ENCODE assay signal across 9 cellular contexts in genomic region chr7:74002474-74003017, GRCh38. TPM values are rescaled to one million over a fixed set of nuclear protein-coding genes. Genes with fewer than 3 reads are reported as not detected.
A peak's percentile ranks its signal among the peaks of the same experiment; 100 is the strongest.
DNase-seq lines count a peak whose midpoint lies in the region; ATAC-seq and TF ChIP-seq lines count a peak whose summit lies in the region.
"Had no signal": no experiment of that assay in that cellular context is flagged by ENCODE, and none has a peak within 500 bp of the region (broad histone marks: within the 10 kb centered on the region; RNA-seq: fewer than 3 reads in every experiment).

No MANE protein-coding gene starts in this region.

- POLR2A ChIA-PET in activated CD4-positive, alpha-beta T cell treated with anti-CD3 and anti-CD28 coated beads, Interleukin-2, amount 10 ng/mL, durations not matched to agents 7 days and 5 days (lab: Charles Lee): no interaction called here

- CTCF ChIA-PET in activated CD4-positive, alpha-beta T cell treated with anti-CD3 and anti-CD28 coated beads, Interleukin-2, amount 10 ng/mL, durations not matched to agents 7 days and 5 days (lab: Charles Lee): no interaction called here

- H3K4me1 Mint-ChIP-seq in activated CD4-positive, alpha-beta T cell treated with anti-CD3 and anti-CD28 coated beads, Interleukin-2, amount 10 ng/mL, durations not matched to agents 7 days and 5 days: peaks cover 13% of the 10 kb centered on the region

- peak overlapping the region; percentile 7 for H3K4me3 Mint-ChIP-seq in activated CD4-positive, alpha-beta T cell treated with anti-CD3 and anti-CD28 coated beads, Interleukin-2, amount 10 ng/mL, durations not matched to agents 7 days and 5 days
- H3K4me3 Mint-ChIP-seq: CD4-positive, CD25-positive, alpha-beta regulatory T cell had no signal

- no peaks in the 10 kb centered on the region for H3K36me3 Mint-ChIP-seq in activated CD4-positive, alpha-beta T cell treated with anti-CD3 and anti-CD28 coated beads, Interleukin-2, amount 10 ng/mL, durations not matched to agents 7 days and 5 days (ENCODE audit: low read depth)
- H3K36me3 Mint-ChIP-seq: CD4-positive, CD25-positive, alpha-beta regulatory T cell had no signal

- no peaks in the 10 kb centered on the region for H3K27me3 Mint-ChIP-seq in activated CD4-positive, alpha-beta T cell treated with anti-CD3 and anti-CD28 coated beads, Interleukin-2, amount 10 ng/mL, durations not matched to agents 7 days and 5 days

- ATAC-seq in SK-N-SH treated with all-trans-retinoic acid at 6 μM for 48 hours (peak; percentile 93), GM21447 (IDR thresholded peaks at IDR 0.05; ENCODE audit: unreplicated experiment) (no peak)

- no peaks in the 10 kb centered on the region for H3K9me3 Mint-ChIP-seq in activated CD4-positive, alpha-beta T cell treated with anti-CD3 and anti-CD28 coated beads, Interleukin-2, amount 10 ng/mL, durations not matched to agents 7 days and 5 days
- H3K9me3 Mint-ChIP-seq: CD4-positive, CD25-positive, alpha-beta regulatory T cell had no signal

- DNase-seq in activated CD4-positive, alpha-beta T cell treated with anti-CD3 and anti-CD28 coated beads, Interleukin-2, amount 10 ng/mL, durations not matched to agents 7 days and 5 days: peak; percentile 28
- no peak for DNase-seq in activated CD4-positive, alpha-beta T cell treated with anti-CD3 and anti-CD28 coated beads for 4 hours
- peak; percentile 26 for DNase-seq in fibroblast of mammary gland (ENCODE audit: low read depth)
- DNase-seq in stimulated activated CD8-positive, alpha-beta memory T cell treated with anti-CD3 and anti-CD28 coated beads, Interleukin-7, amount 100 ng/mL, for 48 hours (ENCODE audit: extremely low read depth in 1 of 2, low read depth in 1 of 2): peak; percentile 8 to 14
- no peak for DNase-seq in SK-N-DZ (ENCODE audit: low spot score)
- DNase-seq in stimulated activated CD4-positive, alpha-beta T cell treated with anti-CD3 and anti-CD28 coated beads, Interleukin-4, amount 100 ng/mL, for 1 hour: no peak

- H3K27ac Mint-ChIP-seq in activated CD4-positive, alpha-beta T cell treated with anti-CD3 and anti-CD28 coated beads, Interleukin-2, amount 10 ng/mL, durations not matched to agents 7 days and 5 days: peak overlapping the region; percentile 67

- no peak overlapping the region for H3K4me3 ChIP-seq in fibroblast of mammary gland (ENCODE audit: control insufficient read depth, low read depth, low read length)

- no peak for TF ChIP-seq CTCF in fibroblast of mammary gland (conservative IDR thresholded peaks at IDR 0.05; ENCODE audit: control insufficient read depth, insufficient read depth, low read depth, low read length)

TF ChIP-seq in SK-N-SH treated with all-trans-retinoic acid at 6 μM for 48 hours, 23 proteins besides CTCF, POLR2A, EP300 and RAD21 (continues in another document):
- no peak; the same call in 1 of the 2 replicates for TF ChIP-seq GLIS3 (CRISPR knock-in tag; IDR thresholded peaks at IDR 0.05)
- no peak for TF ChIP-seq TOX (CRISPR knock-in tag; IDR thresholded peaks at IDR 0.05; ENCODE audit: borderline replicate concordance)
- TF ChIP-seq ARNTL (CRISPR knock-in tag; IDR thresholded peaks at IDR 0.05; ENCODE audit: borderline replicate concordance, low read depth): no peak
- TF ChIP-seq, protein P1, sequence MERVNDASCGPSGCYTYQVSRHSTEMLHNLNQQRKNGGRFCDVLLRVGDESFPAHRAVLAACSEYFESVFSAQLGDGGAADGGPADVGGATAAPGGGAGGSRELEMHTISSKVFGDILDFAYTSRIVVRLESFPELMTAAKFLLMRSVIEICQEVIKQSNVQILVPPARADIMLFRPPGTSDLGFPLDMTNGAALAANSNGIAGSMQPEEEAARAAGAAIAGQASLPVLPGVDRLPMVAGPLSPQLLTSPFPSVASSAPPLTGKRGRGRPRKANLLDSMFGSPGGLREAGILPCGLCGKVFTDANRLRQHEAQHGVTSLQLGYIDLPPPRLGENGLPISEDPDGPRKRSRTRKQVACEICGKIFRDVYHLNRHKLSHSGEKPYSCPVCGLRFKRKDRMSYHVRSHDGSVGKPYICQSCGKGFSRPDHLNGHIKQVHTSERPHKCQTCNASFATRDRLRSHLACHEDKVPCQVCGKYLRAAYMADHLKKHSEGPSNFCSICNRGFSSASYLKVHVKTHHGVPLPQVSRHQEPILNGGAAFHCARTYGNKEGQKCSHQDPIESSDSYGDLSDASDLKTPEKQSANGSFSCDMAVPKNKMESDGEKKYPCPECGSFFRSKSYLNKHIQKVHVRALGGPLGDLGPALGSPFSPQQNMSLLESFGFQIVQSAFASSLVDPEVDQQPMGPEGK (CRISPR knock-in tag; IDR thresholded peaks at IDR 0.05; ENCODE audit: borderline replicate concordance): 0 out of 2 replicates have a peak, but pooled peaks have one; percentile 37
- TF ChIP-seq TSHZ2 (CRISPR knock-in tag; IDR thresholded peaks at IDR 0.05): no peak
- no peak for TF ChIP-seq ZC3H10 (CRISPR knock-in tag; IDR thresholded peaks at IDR 0.05)
- no peak for TF ChIP-seq ESRRG (CRISPR knock-in tag; IDR thresholded peaks at IDR 0.05)
- TF ChIP-seq, protein P2, sequence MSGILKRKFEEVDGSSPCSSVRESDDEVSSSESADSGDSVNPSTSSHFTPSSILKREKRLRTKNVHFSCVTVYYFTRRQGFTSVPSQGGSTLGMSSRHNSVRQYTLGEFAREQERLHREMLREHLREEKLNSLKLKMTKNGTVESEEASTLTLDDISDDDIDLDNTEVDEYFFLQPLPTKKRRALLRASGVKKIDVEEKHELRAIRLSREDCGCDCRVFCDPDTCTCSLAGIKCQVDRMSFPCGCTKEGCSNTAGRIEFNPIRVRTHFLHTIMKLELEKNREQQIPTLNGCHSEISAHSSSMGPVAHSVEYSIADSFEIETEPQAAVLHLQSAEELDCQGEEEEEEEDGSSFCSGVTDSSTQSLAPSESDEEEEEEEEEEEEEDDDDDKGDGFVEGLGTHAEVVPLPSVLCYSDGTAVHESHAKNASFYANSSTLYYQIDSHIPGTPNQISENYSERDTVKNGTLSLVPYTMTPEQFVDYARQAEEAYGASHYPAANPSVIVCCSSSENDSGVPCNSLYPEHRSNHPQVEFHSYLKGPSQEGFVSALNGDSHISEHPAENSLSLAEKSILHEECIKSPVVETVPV (CRISPR knock-in tag; IDR thresholded peaks at IDR 0.05): no peak
- TF ChIP-seq RARB (CRISPR knock-in tag; IDR thresholded peaks at IDR 0.05): no peak
- peak; percentile 77; the same call in 1 of the 2 replicates for TF ChIP-seq ZFP3 (CRISPR knock-in tag; IDR thresholded peaks at IDR 0.05)
- TF ChIP-seq ZNF8 (CRISPR knock-in tag; IDR thresholded peaks at IDR 0.05): no peak
- no peak for TF ChIP-seq TCF4 (CRISPR knock-in tag; IDR thresholded peaks at IDR 0.05; ENCODE audit: borderline replicate concordance)
- no peak for TF ChIP-seq OSR1 (CRISPR knock-in tag; IDR thresholded peaks at IDR 0.05)
- peak; percentile 14; the same call in 1 of the 2 replicates for TF ChIP-seq ISL1 (CRISPR knock-in tag; IDR thresholded peaks at IDR 0.05)
- TF ChIP-seq ZNF70 (CRISPR knock-in tag; IDR thresholded peaks at IDR 0.05): no peak
- TF ChIP-seq SNAI2 (CRISPR knock-in tag; IDR thresholded peaks at IDR 0.05): 0 out of 2 replicates have a peak, but pooled peaks have one; percentile 29
- 0 out of 2 replicates have a peak, but pooled peaks have one; percentile 88 for TF ChIP-seq CSDC2 (CRISPR knock-in tag; IDR thresholded peaks at IDR 0.05)
- TF ChIP-seq ZFP30 (CRISPR knock-in tag; IDR thresholded peaks at IDR 0.05): no peak
- TF ChIP-seq PPARA (CRISPR knock-in tag; IDR thresholded peaks at IDR 0.05; ENCODE audit: borderline replicate concordance): no peak
- TF ChIP-seq, protein P3, sequence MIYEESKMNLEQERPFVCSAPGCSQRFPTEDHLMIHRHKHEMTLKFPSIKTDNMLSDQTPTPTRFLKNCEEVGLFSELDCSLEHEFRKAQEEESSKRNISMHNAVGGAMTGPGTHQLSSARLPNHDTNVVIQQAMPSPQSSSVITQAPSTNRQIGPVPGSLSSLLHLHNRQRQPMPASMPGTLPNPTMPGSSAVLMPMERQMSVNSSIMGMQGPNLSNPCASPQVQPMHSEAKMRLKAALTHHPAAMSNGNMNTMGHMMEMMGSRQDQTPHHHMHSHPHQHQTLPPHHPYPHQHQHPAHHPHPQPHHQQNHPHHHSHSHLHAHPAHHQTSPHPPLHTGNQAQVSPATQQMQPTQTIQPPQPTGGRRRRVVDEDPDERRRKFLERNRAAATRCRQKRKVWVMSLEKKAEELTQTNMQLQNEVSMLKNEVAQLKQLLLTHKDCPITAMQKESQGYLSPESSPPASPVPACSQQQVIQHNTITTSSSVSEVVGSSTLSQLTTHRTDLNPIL (CRISPR knock-in tag; IDR thresholded peaks at IDR 0.05; ENCODE audit: low read depth): no peak

RNA-seq across cellular contexts. Expression of gene ELN, which starts 25.4 kb away (rescaled TPM):
- total RNA-seq in activated CD4-positive, alpha-beta T cell treated with anti-CD3 and anti-CD28 coated beads, Interleukin-2, amount 10 ng/mL, durations not matched to agents 7 days and 5 days: not detected
- polyA plus RNA-seq in SK-N-DZ (2014; cell fraction: cytosol; rRNA removed): 0.77 and 1.3 TPM in 2 replicates
- polyA plus RNA-seq in SK-N-DZ (2014; cell fraction: nucleus; rRNA removed): 0.49 and 0.69 TPM in 2 replicates
- polyA plus RNA-seq: CD4-positive, CD25-positive, alpha-beta regulatory T cell had no signal

Comparison
In these comparisons a context has a peak if more than half of its experiments do, and no peak if none do; other contexts are left out.
1. DNase-seq: peak in activated CD4-positive, alpha-beta T cell treated with anti-CD3 and anti-CD28 coated beads, Interleukin-2, amount 10 ng/mL, durations not matched to agents 7 days and 5 days (single experiment), fibroblast of mammary gland (single experiment) and stimulated activated CD8-positive, alpha-beta memory T cell treated with anti-CD3 and anti-CD28 coated beads, Interleukin-7, amount 100 ng/mL, for 48 hours (2 of 2); none in activated CD4-positive, alpha-beta T cell treated with anti-CD3 and anti-CD28 coated beads for 4 hours (0 of 2), SK-N-DZ (single experiment) and stimulated activated CD4-positive, alpha-beta T cell treated with anti-CD3 and anti-CD28 coated beads, Interleukin-4, amount 100 ng/mL, for 1 hour (single experiment).